ENCODE assay signal across 8 cellular contexts in the genomic region with DNA sequence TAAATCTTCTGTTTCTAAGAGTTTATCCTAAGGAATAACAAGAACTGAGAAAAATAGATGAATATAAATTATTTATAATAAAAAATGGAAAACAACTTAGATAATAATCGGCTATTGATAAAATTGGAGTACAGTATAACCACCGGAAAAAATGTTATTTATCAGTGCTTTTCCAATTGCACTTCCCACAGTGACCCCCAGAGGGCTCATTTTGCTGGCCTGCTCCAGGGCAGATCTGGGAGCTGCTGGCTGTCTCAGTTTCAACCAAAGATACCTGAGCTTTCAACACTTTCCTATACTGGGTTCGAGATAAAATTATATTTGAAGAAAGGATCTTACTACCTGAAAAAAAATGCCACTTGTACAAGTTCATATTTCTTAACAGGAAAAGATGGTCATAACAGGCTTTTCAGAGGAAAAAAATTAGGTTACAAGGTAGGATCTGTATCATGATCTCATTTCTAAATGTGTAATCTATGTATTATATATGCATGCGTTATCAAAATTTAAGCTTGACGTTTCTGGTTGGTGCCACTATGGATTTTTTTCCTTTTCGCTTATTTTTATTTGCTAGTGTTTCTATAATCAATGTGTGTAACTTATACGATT.
DNase-seq lines count a peak whose midpoint lies in the region; ATAC-seq and TF ChIP-seq lines count a peak whose summit lies in the region.

No MANE protein-coding gene starts in this region.

- intact Hi-C loops in CD4-positive, alpha-beta T cell (cut with DNase I, micrococcal nuclease) = loop anchor here (2.0 to 10.0 kb wide), 5 partner anchors 211 to 1081 kb away; no protein-coding TSS in a partner anchor
- intact Hi-C loops in OCI-LY7 (cut with micrococcal nuclease; ENCODE audit: unreplicated experiment) (loop anchor here (1.0 kb wide), 1 partner anchor 212 kb away; no protein-coding TSS in a partner anchor), prostate gland (cut with DNase I) (loop anchor here (2.0 to 10.0 kb wide), 2 partner anchors 213 to 711 kb away; a partner anchor contains a TSS)
- intact Hi-C loops in activated T-helper 1 cell treated with anti-CD3 and anti-CD28 coated beads, Interleukin-12 subunit alpha, Interleukin-12 subunit beta, Interleukin-2, Interleukin-4 antibody, amounts not matched to agents 30 ng/mL and 10 ng/mL and 1 ng/mL, durations not matched to agents 14 hours and 24 hours and 36 hours (cut with micrococcal nuclease) = loop anchor here (1.0 to 10.0 kb wide), 3 partner anchors 105 to 711 kb away; a partner anchor contains a TSS

- H3K4me3 ChIP-seq in OCI-LY7 (ENCODE audit: low read depth, low read length, poor library complexity, severe bottlenecking) (no peak overlapping the region), prostate gland (no peak overlapping the region)

- TF ChIP-seq CTCF in CD4-positive, alpha-beta T cell (IDR thresholded peaks at IDR 0.05) = peak; percentile 93
- TF ChIP-seq CTCF in OCI-LY7 (conservative IDR thresholded peaks at IDR 0.05; ENCODE audit: low read length) = peak; percentile 87
- TF ChIP-seq CTCF in foreskin keratinocyte (conservative IDR thresholded peaks at IDR 0.05) = peak; percentile 81
- TF ChIP-seq CTCF in prostate gland (IDR thresholded peaks at IDR 0.05) = peak; percentile 35 to 70 (median 59)

- no peaks in the 10 kb centered on the region for H4K20me1 ChIP-seq in OCI-LY7 (ENCODE audit: insufficient read depth, low read length)

- H2AFZ ChIP-seq in OCI-LY7 (ENCODE audit: low read length) = no peak overlapping the region

- peak; percentile 51 for ATAC-seq in CD4-positive, alpha-beta T cell (ENCODE audit: poor library complexity)
- peak; percentile 54 for ATAC-seq in GM19023 (IDR thresholded peaks at IDR 0.05; ENCODE audit: unreplicated experiment)
- ATAC-seq in HG03354 (IDR thresholded peaks at IDR 0.05; ENCODE audit: poor library complexity, severe bottlenecking, unreplicated experiment) = peak; percentile 82
- ATAC-seq in foreskin keratinocyte = peak; percentile 63
- ATAC-seq in stimulated activated memory B cell treated with anti-CD40 and anti-IgM and Interleukin-4, amounts not matched to agents 10 μg/mL and 1 μg/mL and 100 μg/mL, for 72 hours = no peak

- no peak overlapping the region for H3K4me3 Mint-ChIP-seq in CD4-positive, alpha-beta T cell
- no peak overlapping the region for H3K4me3 Mint-ChIP-seq in activated T-helper 1 cell treated with anti-CD3 and anti-CD28 coated beads, Interleukin-12 subunit alpha, Interleukin-12 subunit beta, Interleukin-2, Interleukin-4 antibody, amounts not matched to agents 30 ng/mL and 10 ng/mL and 1 ng/mL, durations not matched to agents 14 hours and 24 hours and 36 hours
- no peak overlapping the region for H3K4me3 Mint-ChIP-seq in stimulated activated memory B cell treated with anti-CD40 and anti-IgM and Interleukin-4, amounts not matched to agents 10 μg/mL and 1 μg/mL and 100 μg/mL, for 72 hours

- H3K9me3 ChIP-seq in CD4-positive, alpha-beta T cell (ENCODE audit: control insufficient read depth, low read length) = no peaks in the 10 kb centered on the region
- H3K9me3 ChIP-seq in OCI-LY7 (ENCODE audit: low read length) = no peaks in the 10 kb centered on the region
- H3K9me3 ChIP-seq in prostate gland = no peaks in the 10 kb centered on the region

- no peaks in the 10 kb centered on the region for H3K36me3 ChIP-seq in OCI-LY7 (ENCODE audit: insufficient read depth, low read length)
- no peaks in the 10 kb centered on the region for H3K36me3 ChIP-seq in prostate gland

- H3K4me1 Mint-ChIP-seq in CD4-positive, alpha-beta T cell (ENCODE audit: low read depth) = no peaks in the 10 kb centered on the region
- H3K4me1 Mint-ChIP-seq in activated T-helper 1 cell treated with anti-CD3 and anti-CD28 coated beads, Interleukin-12 subunit alpha, Interleukin-12 subunit beta, Interleukin-2, Interleukin-4 antibody, amounts not matched to agents 30 ng/mL and 10 ng/mL and 1 ng/mL, durations not matched to agents 14 hours and 24 hours and 36 hours (ENCODE audit: low read depth) = no peaks in the 10 kb centered on the region
- H3K4me1 Mint-ChIP-seq in stimulated activated memory B cell treated with anti-CD40 and anti-IgM and Interleukin-4, amounts not matched to agents 10 μg/mL and 1 μg/mL and 100 μg/mL, for 72 hours = no peaks in the 10 kb centered on the region

- peak; percentile 16 to 60 (median 42) for DNase-seq in CD4-positive, alpha-beta T cell
- DNase-seq in OCI-LY7 (ENCODE audit: low spot score) = peak; percentile 36
- peak; percentile 11 for DNase-seq in activated T-helper 1 cell treated with anti-CD3 and anti-CD28 coated beads, Interleukin-12 subunit alpha, Interleukin-12 subunit beta, Interleukin-2, Interleukin-4 antibody, amounts not matched to agents 30 ng/mL and 10 ng/mL and 1 ng/mL, durations not matched to agents 14 hours and 24 hours and 36 hours (ENCODE audit: low spot score)
- peak in 1 of 2 donors; percentile 19 for DNase-seq in foreskin keratinocyte
- DNase-seq in prostate gland (ENCODE audit: low spot score) = peak; percentile 36

- no peaks in the 10 kb centered on the region for H3K9me3 Mint-ChIP-seq in CD4-positive, alpha-beta T cell
- no peaks in the 10 kb centered on the region for H3K9me3 Mint-ChIP-seq in activated T-helper 1 cell treated with anti-CD3 and anti-CD28 coated beads, Interleukin-12 subunit alpha, Interleukin-12 subunit beta, Interleukin-2, Interleukin-4 antibody, amounts not matched to agents 30 ng/mL and 10 ng/mL and 1 ng/mL, durations not matched to agents 14 hours and 24 hours and 36 hours
- no peaks in the 10 kb centered on the region for H3K9me3 Mint-ChIP-seq in stimulated activated memory B cell treated with anti-CD40 and anti-IgM and Interleukin-4, amounts not matched to agents 10 μg/mL and 1 μg/mL and 100 μg/mL, for 72 hours

- TF ChIP-seq POLR2A in prostate gland (IDR thresholded peaks at IDR 0.05) = no peak

- 55% methylated on average over 7 of the region's 7 CpGs for WGBS in prostate gland

- no peak overlapping the region for H3K4me2 ChIP-seq in OCI-LY7 (ENCODE audit: low read length)

- no peaks in the 10 kb centered on the region for H3K27me3 Mint-ChIP-seq in CD4-positive, alpha-beta T cell
- peaks cover 2% of the 10 kb centered on the region for H3K27me3 Mint-ChIP-seq in activated T-helper 1 cell treated with anti-CD3 and anti-CD28 coated beads, Interleukin-12 subunit alpha, Interleukin-12 subunit beta, Interleukin-2, Interleukin-4 antibody, amounts not matched to agents 30 ng/mL and 10 ng/mL and 1 ng/mL, durations not matched to agents 14 hours and 24 hours and 36 hours (ENCODE audit: insufficient read depth)
- H3K27me3 Mint-ChIP-seq in stimulated activated memory B cell treated with anti-CD40 and anti-IgM and Interleukin-4, amounts not matched to agents 10 μg/mL and 1 μg/mL and 100 μg/mL, for 72 hours = no peaks in the 10 kb centered on the region

- H3K27ac Mint-ChIP-seq in CD4-positive, alpha-beta T cell = no peak overlapping the region
- no peak overlapping the region for H3K27ac Mint-ChIP-seq in activated T-helper 1 cell treated with anti-CD3 and anti-CD28 coated beads, Interleukin-12 subunit alpha, Interleukin-12 subunit beta, Interleukin-2, Interleukin-4 antibody, amounts not matched to agents 30 ng/mL and 10 ng/mL and 1 ng/mL, durations not matched to agents 14 hours and 24 hours and 36 hours
- H3K27ac Mint-ChIP-seq in stimulated activated memory B cell treated with anti-CD40 and anti-IgM and Interleukin-4, amounts not matched to agents 10 μg/mL and 1 μg/mL and 100 μg/mL, for 72 hours = no peak overlapping the region

- no TSS peak for BruUV-seq in OCI-LY7 (replicated peaks; lab: Mats Ljungman, UMichigan)

- H3K27ac ChIP-seq in CD4-positive, alpha-beta T cell (ENCODE audit: low read depth, low read length) = no peak overlapping the region
- H3K27ac ChIP-seq in OCI-LY7 (ENCODE audit: low read depth, low read length, poor library complexity, severe bottlenecking) (no peak overlapping the region), foreskin keratinocyte (no peak overlapping the region), prostate gland (no peak overlapping the region)

- POLR2A ChIA-PET in CD4-positive, alpha-beta T cell (lab: Charles Lee) = interaction anchor here (1.2 kb wide), 1 partner anchor 212 kb away, joined by 4 read pairs; no protein-coding TSS in a partner anchor
- POLR2A ChIA-PET in OCI-LY7 (lab: Charles Lee) = interaction anchor here (0.6 kb wide), 1 partner anchor 96 kb away, joined by 3 read pairs; no protein-coding TSS in a partner anchor

- H3K36me3 Mint-ChIP-seq in CD4-positive, alpha-beta T cell (ENCODE audit: low read depth) = no peaks in the 10 kb centered on the region
- no peaks in the 10 kb centered on the region for H3K36me3 Mint-ChIP-seq in activated T-helper 1 cell treated with anti-CD3 and anti-CD28 coated beads, Interleukin-12 subunit alpha, Interleukin-12 subunit beta, Interleukin-2, Interleukin-4 antibody, amounts not matched to agents 30 ng/mL and 10 ng/mL and 1 ng/mL, durations not matched to agents 14 hours and 24 hours and 36 hours (ENCODE audit: low read depth)
- no peaks in the 10 kb centered on the region for H3K36me3 Mint-ChIP-seq in stimulated activated memory B cell treated with anti-CD40 and anti-IgM and Interleukin-4, amounts not matched to agents 10 μg/mL and 1 μg/mL and 100 μg/mL, for 72 hours

- H3K4me1 ChIP-seq in OCI-LY7 (ENCODE audit: insufficient read depth, low read length, poor library complexity, severe bottlenecking) = no peaks in the 10 kb centered on the region
- no peaks in the 10 kb centered on the region for H3K4me1 ChIP-seq in foreskin keratinocyte
- H3K4me1 ChIP-seq in prostate gland (replicated peaks) = no peaks in the 10 kb centered on the region

- CTCF ChIA-PET in CD4-positive, alpha-beta T cell (lab: Charles Lee) = interaction anchor here (0.6 kb wide), 1 partner anchor 12 kb away, joined by 3 read pairs; no protein-coding TSS in a partner anchor
- CTCF ChIA-PET in OCI-LY7 (lab: Charles Lee; ENCODE audit: unreplicated experiment) = no interaction called here

- no peaks in the 10 kb centered on the region for H3K27me3 ChIP-seq in CD4-positive, alpha-beta T cell (ENCODE audit: control insufficient read depth, insufficient read depth, low read length)
- H3K27me3 ChIP-seq in foreskin keratinocyte (no peaks in the 10 kb centered on the region), prostate gland (replicated peaks; ENCODE audit: insufficient read depth) (no peaks in the 10 kb centered on the region)

- no peaks in the 10 kb centered on the region for H3K79me2 ChIP-seq in OCI-LY7 (ENCODE audit: insufficient read depth, low read depth, low read length)

- H3K9me2 ChIP-seq in OCI-LY7 (ENCODE audit: insufficient read depth, low read length) = no peaks in the 10 kb centered on the region
